Comparison of ENCODE assay signal across 1 cellular context in genomic region chr10:130378556-130379400, GRCh38.
TF ChIP-seq lines count a peak whose summit lies in the region.

No MANE protein-coding gene starts in this region.

TF ChIP-seq in H1, 55 proteins besides CTCF, POLR2A, EP300 and RAD21 (continued from another document):
- TF ChIP-seq BRCA1 (IDR thresholded peaks at IDR 0.05; ENCODE audit: low read depth, low read length), result no peak
- no peak for TF ChIP-seq CEBPB (IDR thresholded peaks at IDR 0.05; ENCODE audit: low read depth, low read length)
- no peak for TF ChIP-seq ZNF274 (IDR thresholded peaks at IDR 0.05; ENCODE audit: borderline replicate concordance, extremely low read depth, low read length)
- TF ChIP-seq SIN3A (conservative IDR thresholded peaks at IDR 0.05 in 1 of 2, IDR thresholded peaks at IDR 0.05 in 1 of 2; ENCODE audit: low read depth in 1 of 2, low read length in 2 of 2), result no peak
- no peak for TF ChIP-seq SP4 (IDR thresholded peaks at IDR 0.05; ENCODE audit: low read length)
